Comparison of ENCODE assay signal across 23 cellular contexts in genomic region chr21:46146856-46147255, GRCh38. TPM values are rescaled to one million over a fixed set of nuclear protein-coding genes. Genes with fewer than 3 reads are reported as not detected.
DNase-seq lines count a peak whose midpoint lies in the region; ATAC-seq and TF ChIP-seq lines count a peak whose summit lies in the region.
"Had no signal": no experiment of that assay in that cellular context is flagged by ENCODE, and none has a peak within 500 bp of the region (broad histone marks: within the 10 kb centered on the region; RNA-seq: fewer than 3 reads in every experiment).

No MANE protein-coding gene starts in this region.

- H3K4me3 Mint-ChIP-seq in progenitor cell of endocrine pancreas (ENCODE audit: low read depth), result no peak overlapping the region
- H3K4me3 Mint-ChIP-seq: activated naive CD4-positive, alpha-beta T cell treated with anti-CD3 and anti-CD28 coated beads, Interleukin-2, amount 50 U/mL, for 24 hours; activated T-cell treated with anti-CD3 and anti-CD28 coated beads, Interleukin-2, amount 50 U/mL, for 72 hours; CD4-positive, alpha-beta memory T cell; effector memory CD8-positive, alpha-beta T cell; stimulated activated memory B cell treated with anti-CD40 and anti-IgM and Interleukin-4, amounts not matched to agents 10 μg/mL and 1 μg/mL and 100 μg/mL, for 72 hours had no signal

- H4K20me1 ChIP-seq in BLaER1 treated with 17β-estradiol and CSF1 and Interleukin-3, amounts not matched to agents 10 nM and 100 nM, result no peaks in the 10 kb centered on the region; a peak in 1 of 22 replicates
- no peaks in the 10 kb centered on the region for H4K20me1 ChIP-seq in hepatocyte (ENCODE audit: insufficient read depth, poor library complexity, severe bottlenecking)

- H3K36me3 ChIP-seq in BLaER1 treated with 17β-estradiol and CSF1 and Interleukin-3, amounts not matched to agents 10 nM and 100 nM, result no peaks in the 10 kb centered on the region
- H3K36me3 ChIP-seq in HUES48 (ENCODE audit: control insufficient read depth, insufficient read depth, low read length) (no peaks in the 10 kb centered on the region), hepatocyte (replicated peaks; ENCODE audit: insufficient read depth, low read depth) (no peaks in the 10 kb centered on the region)
- H3K36me3 ChIP-seq: esophagus squamous epithelium had no signal

- H3K9me2 ChIP-seq in hepatocyte (replicated peaks; ENCODE audit: insufficient read depth), result no peaks in the 10 kb centered on the region
- H3K9me2 ChIP-seq: SK-N-SH had no signal

- H3K27me3 Mint-ChIP-seq in progenitor cell of endocrine pancreas, result peaks cover 7% of the 10 kb centered on the region
- H3K27me3 Mint-ChIP-seq: activated naive CD4-positive, alpha-beta T cell treated with anti-CD3 and anti-CD28 coated beads, Interleukin-2, amount 50 U/mL, for 24 hours; CD4-positive, alpha-beta memory T cell; effector memory CD8-positive, alpha-beta T cell; stimulated activated memory B cell treated with anti-CD40 and anti-IgM and Interleukin-4, amounts not matched to agents 10 μg/mL and 1 μg/mL and 100 μg/mL, for 72 hours had no signal

- TF ChIP-seq CTCF in hepatocyte (IDR thresholded peaks at IDR 0.05; ENCODE audit: poor library complexity) (no peak), progenitor cell of endocrine pancreas (IDR thresholded peaks at IDR 0.05; ENCODE audit: unreplicated experiment) (no peak)

- H3K9me3 Mint-ChIP-seq in progenitor cell of endocrine pancreas (ENCODE audit: low read depth), result no peaks in the 10 kb centered on the region
- H3K9me3 Mint-ChIP-seq: activated naive CD4-positive, alpha-beta T cell treated with anti-CD3 and anti-CD28 coated beads, Interleukin-2, amount 50 U/mL, for 24 hours; activated T-cell treated with anti-CD3 and anti-CD28 coated beads, Interleukin-2, amount 50 U/mL, for 72 hours; CD4-positive, alpha-beta memory T cell; effector memory CD8-positive, alpha-beta T cell; stimulated activated memory B cell treated with anti-CD40 and anti-IgM and Interleukin-4, amounts not matched to agents 10 μg/mL and 1 μg/mL and 100 μg/mL, for 72 hours had no signal

- no peak overlapping the region for H3K27ac ChIP-seq in BLaER1 treated with 17β-estradiol and CSF1 and Interleukin-3, amounts not matched to agents 10 nM and 100 nM
- H3K27ac ChIP-seq in HUES48 (ENCODE audit: low read depth, low read length) (peak overlapping the region; percentile 20), hepatocyte (peak overlapping the region; percentile 46)
- H3K27ac ChIP-seq: esophagus squamous epithelium, right lobe of liver, testis had no signal

- no peak overlapping the region for H3K4me3 ChIP-seq in BLaER1 treated with 17β-estradiol and CSF1 and Interleukin-3, amounts not matched to agents 10 nM and 100 nM
- H3K4me3 ChIP-seq in HUES48 (ENCODE audit: low read depth, low read length) (no peak overlapping the region), hepatocyte (no peak overlapping the region)
- H3K4me3 ChIP-seq: esophagus squamous epithelium, right lobe of liver had no signal

- H3K4me1 Mint-ChIP-seq in progenitor cell of endocrine pancreas (ENCODE audit: low read depth), result peaks cover 8% of the 10 kb centered on the region

- no peaks in the 10 kb centered on the region; a peak in 1 of 22 replicates for H3K27me3 ChIP-seq in BLaER1 treated with 17β-estradiol and CSF1 and Interleukin-3, amounts not matched to agents 10 nM and 100 nM
- H3K27me3 ChIP-seq in HUES48 (ENCODE audit: control insufficient read depth, insufficient read depth, low read length) (no peaks in the 10 kb centered on the region), hepatocyte (no peaks in the 10 kb centered on the region)
- H3K27me3 ChIP-seq: right lobe of liver, testis had no signal

- WGBS in hepatocyte (ENCODE audit: low lambda C conversion rate, missing lambda C conversion rate), result 66% methylated on average over 14 of the region's 14 CpGs

- H3K79me2 ChIP-seq in hepatocyte, result no peaks in the 10 kb centered on the region

- DNase-seq in hepatocyte (ENCODE audit: low spot score) (no peak), progenitor cell of endocrine pancreas (ENCODE audit: low spot score, unreplicated experiment) (no peak), hepatic stellate cell (ENCODE audit: low spot score) (no peak), activated gamma-delta T cell (lab: John Stamatoyannopoulos, UW) (no peak), occipital lobe (lab: John Stamatoyannopoulos, UW) (no peak)
- DNase-seq: esophagus squamous epithelium, NCI-H1105 treated with DMSO at 0.1 percent for 48 hours, NCI-H2081 treated with DMSO at 0.1 percent for 48 hours, NCI-H446 treated with DMSO at 0.1 percent for 48 hours, nucleus accumbens, T-helper 9 cell had no signal

- no peak for ATAC-seq in GM18867 (IDR thresholded peaks at IDR 0.05; ENCODE audit: unreplicated experiment)
- ATAC-seq: effector memory CD8-positive, alpha-beta T cell; stimulated activated memory B cell treated with anti-CD40 and anti-IgM and Interleukin-4, amounts not matched to agents 10 μg/mL and 1 μg/mL and 100 μg/mL, for 72 hours had no signal

- H3K9ac ChIP-seq in BLaER1 treated with 17β-estradiol and CSF1 and Interleukin-3, amounts not matched to agents 10 nM and 100 nM, result peak overlapping the region in 3 of 11 experiments; percentile 30 to 51 (median 46); a peak in 4 of 22 replicates
- no peak overlapping the region for H3K9ac ChIP-seq in HUES48 (ENCODE audit: low read depth, low read length)
- H3K9ac ChIP-seq: SK-N-SH had no signal

- no peak overlapping the region for H2AFZ ChIP-seq in hepatocyte

- peak overlapping the region; percentile 86 for H3K27ac Mint-ChIP-seq in progenitor cell of endocrine pancreas
- H3K27ac Mint-ChIP-seq: activated naive CD4-positive, alpha-beta T cell treated with anti-CD3 and anti-CD28 coated beads, Interleukin-2, amount 50 U/mL, for 24 hours; activated T-cell treated with anti-CD3 and anti-CD28 coated beads, Interleukin-2, amount 50 U/mL, for 72 hours; effector memory CD8-positive, alpha-beta T cell; stimulated activated memory B cell treated with anti-CD40 and anti-IgM and Interleukin-4, amounts not matched to agents 10 μg/mL and 1 μg/mL and 100 μg/mL, for 72 hours had no signal

- H3K9me3 ChIP-seq in BLaER1 treated with 17β-estradiol and CSF1 and Interleukin-3, amounts not matched to agents 10 nM and 100 nM (replicated peaks in 1 of 11), result peaks cover 0 to 11% (median 8%) of the 10 kb centered on the region in 11 experiments; a peak in 16 of 22 replicates
- H3K9me3 ChIP-seq in HUES48 (ENCODE audit: control insufficient read depth, insufficient read depth, low read length) (no peaks in the 10 kb centered on the region), hepatocyte (ENCODE audit: low read depth) (no peaks in the 10 kb centered on the region)
- H3K9me3 ChIP-seq: esophagus squamous epithelium, right lobe of liver, SK-N-SH, testis had no signal

- peaks cover 3 to 39% (median 34%) of the 10 kb centered on the region in 10 experiments; a peak in 19 of 20 replicates for H3K4me1 ChIP-seq in BLaER1 treated with 17β-estradiol and CSF1 and Interleukin-3, amounts not matched to agents 10 nM and 100 nM
- H3K4me1 ChIP-seq in HUES48 (ENCODE audit: control insufficient read depth, insufficient read depth, low read length) (no peaks in the 10 kb centered on the region), hepatocyte (ENCODE audit: insufficient read depth) (peaks cover 8% of the 10 kb centered on the region)

- peak overlapping the region in 8 of 11 experiments; percentile 52 to 87 (median 74); a peak in 16 of 22 replicates for H3K4me2 ChIP-seq in BLaER1 treated with 17β-estradiol and CSF1 and Interleukin-3, amounts not matched to agents 10 nM and 100 nM
- H3K4me2 ChIP-seq in hepatocyte, result no peak overlapping the region
- H3K4me2 ChIP-seq: SK-N-SH had no signal

- H3K36me3 Mint-ChIP-seq in progenitor cell of endocrine pancreas (ENCODE audit: insufficient read depth), result peaks cover 3% of the 10 kb centered on the region
- H3K36me3 Mint-ChIP-seq: activated naive CD4-positive, alpha-beta T cell treated with anti-CD3 and anti-CD28 coated beads, Interleukin-2, amount 50 U/mL, for 24 hours; CD4-positive, alpha-beta memory T cell; stimulated activated memory B cell treated with anti-CD40 and anti-IgM and Interleukin-4, amounts not matched to agents 10 μg/mL and 1 μg/mL and 100 μg/mL, for 72 hours had no signal

RNA-seq across cellular contexts. Expression of gene FTCD, which starts 8.5 kb away (rescaled TPM):
- total RNA-seq in hepatocyte (25.8 and 27.5 TPM in 2 replicates), progenitor cell of endocrine pancreas (48.4 and 49.3 TPM in 2 replicates), occipital lobe (not detected)
- polyA plus RNA-seq in hepatocyte, result 60.9 and 76.8 TPM in 2 replicates
- total RNA-seq: esophagus squamous epithelium had no signal
- polyA plus RNA-seq: AG04450; CD4-positive, alpha-beta memory T cell had no signal

RNA-seq across cellular contexts. Expression of gene SPATC1L, which starts 37.4 kb away (rescaled TPM):
- total RNA-seq in hepatocyte (8.3 and 10.1 TPM in 2 replicates), progenitor cell of endocrine pancreas (31.4 and 32.8 TPM in 2 replicates), occipital lobe (2.8 TPM)
- polyA plus RNA-seq in hepatocyte, result 24.2 and 29.9 TPM in 2 replicates

RNA-seq across cellular contexts. Expression of gene COL6A2, which starts 48.9 kb away (rescaled TPM):
- total RNA-seq in hepatocyte (389 and 509 TPM in 2 replicates), progenitor cell of endocrine pancreas (32.0 and 38.6 TPM in 2 replicates), occipital lobe (37.1 TPM)
- polyA plus RNA-seq in hepatocyte, result 832 and 940 TPM in 2 replicates

Comparison
In these comparisons a context has a peak if more than half of its experiments do, and no peak if none do; other contexts are left out.
1. H3K27ac ChIP-seq: peak in HUES48 (single experiment) and hepatocyte (single experiment); none in BLaER1 treated with 17β-estradiol and CSF1 and Interleukin-3, amounts not matched to agents 10 nM and 100 nM (0 of 11).
2. RNA of gene FTCD, which starts 8.5 kb away (total RNA-seq): 48.4 to 49.3 TPM in progenitor cell of endocrine pancreas and 25.8 to 27.5 TPM in hepatocyte; not detected in occipital lobe (single experiment); every median in the first group is over 10 times any median in the second.